ENCODE assay signal across 24 cellular contexts in genomic region chr2:153197635-153198386, GRCh38.
"Had no signal": no experiment of that assay in that cellular context is flagged by ENCODE, and none has a peak within 500 bp of the region (broad histone marks: within the 10 kb centered on the region; RNA-seq: fewer than 3 reads in every experiment).

No MANE protein-coding gene starts in this region.

- H3K4me1 ChIP-seq: body of pancreas, colonic mucosa had no signal

- H3K4me3 Mint-ChIP-seq: activated CD4-positive, alpha-beta memory T cell treated with anti-CD3 and anti-CD28 coated beads, Interleukin-2, amount 10 ng/mL, durations not matched to agents 7 days and 5 days; activated CD4-positive, alpha-beta T cell treated with anti-CD3 and anti-CD28 coated beads, Interleukin-2, amount 10 ng/mL, durations not matched to agents 7 days and 5 days; activated naive CD8-positive, alpha-beta T cell; activated T-cell treated with anti-CD3 and anti-CD28 coated beads, Interleukin-2, amount 50 U/mL, for 24 hours; activated T-cell treated with anti-CD3 and anti-CD28 coated beads, Interleukin-2, amount 50 U/mL, for 72 hours had no signal

- H3K36me3 Mint-ChIP-seq: activated naive CD8-positive, alpha-beta T cell had no signal

- H3K27me3 Mint-ChIP-seq: activated CD4-positive, alpha-beta memory T cell treated with anti-CD3 and anti-CD28 coated beads, Interleukin-2, amount 10 ng/mL, durations not matched to agents 7 days and 5 days; activated CD4-positive, alpha-beta T cell treated with anti-CD3 and anti-CD28 coated beads, Interleukin-2, amount 10 ng/mL, durations not matched to agents 7 days and 5 days; activated T-cell treated with anti-CD3 and anti-CD28 coated beads, Interleukin-2, amount 50 U/mL, for 24 hours had no signal

- H3K27me3 ChIP-seq: body of pancreas, colonic mucosa had no signal

- H3K27ac Mint-ChIP-seq: activated CD4-positive, alpha-beta memory T cell treated with anti-CD3 and anti-CD28 coated beads, Interleukin-2, amount 10 ng/mL, durations not matched to agents 7 days and 5 days; activated CD4-positive, alpha-beta T cell treated with anti-CD3 and anti-CD28 coated beads, Interleukin-2, amount 10 ng/mL, durations not matched to agents 7 days and 5 days; activated naive CD8-positive, alpha-beta T cell; activated T-cell treated with anti-CD3 and anti-CD28 coated beads, Interleukin-2, amount 50 U/mL, for 24 hours; activated T-cell treated with anti-CD3 and anti-CD28 coated beads, Interleukin-2, amount 50 U/mL, for 72 hours had no signal

- DNase-seq: activated CD4-positive, alpha-beta memory T cell treated with anti-CD3 and anti-CD28 coated beads, Interleukin-2, amount 10 ng/mL, durations not matched to agents 7 days and 5 days; activated CD4-positive, alpha-beta T cell treated with anti-CD3 and anti-CD28 coated beads for 1 hour; activated CD4-positive, alpha-beta T cell treated with anti-CD3 and anti-CD28 coated beads for 4 hours; activated CD4-positive, alpha-beta T cell treated with anti-CD3 and anti-CD28 coated beads, Interleukin-2, amount 10 ng/mL, durations not matched to agents 7 days and 5 days; activated CD4-positive, alpha-beta T cell treated with anti-CD3 and anti-CD28 coated beads, Interleukin-2, amount 50 U/mL, for 4 hours; activated CD8-positive, alpha-beta memory T cell treated with anti-CD3 and anti-CD28 coated beads, Interleukin-2, amount 50 U/mL, for 48 hours; activated gamma-delta T cell treated with Interleukin-2 at 50 U/mL for 16 hours; activated naive CD4-positive, alpha-beta T cell treated with anti-CD3 and anti-CD28 coated beads, Interleukin-2, amount 50 U/mL, for 16 hours; activated naive CD4-positive, alpha-beta T cell treated with Interleukin-2 at 50 U/mL for 16 hours; activated T-cell treated with anti-CD3 and anti-CD28 coated beads for 4 hours; activated T-cell treated with anti-CD3 and anti-CD28 coated beads, Interleukin-2, amount 50 U/mL, for 24 hours; activated T-cell treated with anti-CD3 and anti-CD28 coated beads, Interleukin-2, amount 50 U/mL, for 72 hours; amniotic stem cell; anterior cingulate cortex; body of pancreas; caudate nucleus; cerebellar nuclear complex; colonic mucosa; effector CD8-positive, alpha-beta T cell; foreskin fibroblast; T-helper 1 cell; T-helper 2 cell had no signal

- H3K4me1 Mint-ChIP-seq: activated CD4-positive, alpha-beta memory T cell treated with anti-CD3 and anti-CD28 coated beads, Interleukin-2, amount 10 ng/mL, durations not matched to agents 7 days and 5 days; activated CD4-positive, alpha-beta T cell treated with anti-CD3 and anti-CD28 coated beads, Interleukin-2, amount 10 ng/mL, durations not matched to agents 7 days and 5 days had no signal

- ATAC-seq: activated T-cell treated with anti-CD3 and anti-CD28 coated beads, Interleukin-2, amount 50 U/mL, for 72 hours; body of pancreas; esophagus mucosa had no signal

- H3K36me3 ChIP-seq: colonic mucosa had no signal

- H3K9me3 ChIP-seq: body of pancreas, colonic mucosa had no signal

- H3K27ac ChIP-seq: body of pancreas, colonic mucosa had no signal

- H3K4me3 ChIP-seq: body of pancreas, colonic mucosa had no signal
